In the genomic region with DNA sequence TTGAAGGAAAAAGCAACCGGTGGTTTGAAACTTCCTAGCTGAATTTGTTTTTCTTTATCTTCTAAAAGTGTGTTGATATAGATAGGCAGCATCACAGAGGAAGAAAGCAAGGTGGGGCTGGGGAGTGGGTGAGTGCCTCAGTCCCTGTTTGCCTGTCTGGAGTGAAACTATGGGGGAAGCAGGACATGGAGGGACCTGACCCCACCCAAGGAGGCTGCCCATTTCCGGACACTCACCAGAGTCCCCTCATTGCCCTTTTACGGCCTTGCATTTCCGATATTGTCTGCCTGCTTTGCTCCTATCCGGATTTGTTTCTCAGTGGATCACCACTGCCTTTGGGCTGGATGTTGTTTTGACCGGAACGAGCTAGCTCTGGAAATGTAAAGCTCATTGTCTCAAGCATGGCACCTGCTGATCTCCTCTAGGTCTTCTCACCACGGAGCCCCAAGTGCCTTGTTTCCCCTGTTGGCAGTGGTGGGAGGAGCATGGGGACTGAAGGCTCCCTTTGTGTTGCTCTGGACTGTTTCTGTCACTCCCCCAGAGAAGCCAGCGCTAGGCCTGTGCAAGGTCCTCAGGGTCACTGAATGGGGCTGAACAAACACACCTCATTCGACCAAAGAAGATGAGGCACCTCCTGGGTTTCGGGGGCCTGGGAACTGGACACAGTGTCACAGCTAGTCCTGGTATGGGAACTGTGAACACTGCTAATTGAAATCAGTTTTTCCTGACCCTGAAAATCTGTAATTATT, we compare ENCODE assay signal across 1 cellular context.
A peak's percentile ranks its signal among the peaks of the same experiment; 100 is the strongest.
TF ChIP-seq lines count a peak whose summit lies in the region.

No MANE protein-coding gene starts in this region.

TF ChIP-seq in GM23338, 12 proteins besides CTCF, POLR2A, EP300 and RAD21:
- no peak for TF ChIP-seq NANOG (IDR thresholded peaks at IDR 0.05; ENCODE audit: borderline replicate concordance)
- TF ChIP-seq, protein P1, sequence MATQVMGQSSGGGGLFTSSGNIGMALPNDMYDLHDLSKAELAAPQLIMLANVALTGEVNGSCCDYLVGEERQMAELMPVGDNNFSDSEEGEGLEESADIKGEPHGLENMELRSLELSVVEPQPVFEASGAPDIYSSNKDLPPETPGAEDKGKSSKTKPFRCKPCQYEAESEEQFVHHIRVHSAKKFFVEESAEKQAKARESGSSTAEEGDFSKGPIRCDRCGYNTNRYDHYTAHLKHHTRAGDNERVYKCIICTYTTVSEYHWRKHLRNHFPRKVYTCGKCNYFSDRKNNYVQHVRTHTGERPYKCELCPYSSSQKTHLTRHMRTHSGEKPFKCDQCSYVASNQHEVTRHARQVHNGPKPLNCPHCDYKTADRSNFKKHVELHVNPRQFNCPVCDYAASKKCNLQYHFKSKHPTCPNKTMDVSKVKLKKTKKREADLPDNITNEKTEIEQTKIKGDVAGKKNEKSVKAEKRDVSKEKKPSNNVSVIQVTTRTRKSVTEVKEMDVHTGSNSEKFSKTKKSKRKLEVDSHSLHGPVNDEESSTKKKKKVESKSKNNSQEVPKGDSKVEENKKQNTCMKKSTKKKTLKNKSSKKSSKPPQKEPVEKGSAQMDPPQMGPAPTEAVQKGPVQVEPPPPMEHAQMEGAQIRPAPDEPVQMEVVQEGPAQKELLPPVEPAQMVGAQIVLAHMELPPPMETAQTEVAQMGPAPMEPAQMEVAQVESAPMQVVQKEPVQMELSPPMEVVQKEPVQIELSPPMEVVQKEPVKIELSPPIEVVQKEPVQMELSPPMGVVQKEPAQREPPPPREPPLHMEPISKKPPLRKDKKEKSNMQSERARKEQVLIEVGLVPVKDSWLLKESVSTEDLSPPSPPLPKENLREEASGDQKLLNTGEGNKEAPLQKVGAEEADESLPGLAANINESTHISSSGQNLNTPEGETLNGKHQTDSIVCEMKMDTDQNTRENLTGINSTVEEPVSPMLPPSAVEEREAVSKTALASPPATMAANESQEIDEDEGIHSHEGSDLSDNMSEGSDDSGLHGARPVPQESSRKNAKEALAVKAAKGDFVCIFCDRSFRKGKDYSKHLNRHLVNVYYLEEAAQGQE (IDR thresholded peaks at IDR 0.05; ENCODE audit: unreplicated experiment) = no peak
- TF ChIP-seq, protein P2, sequence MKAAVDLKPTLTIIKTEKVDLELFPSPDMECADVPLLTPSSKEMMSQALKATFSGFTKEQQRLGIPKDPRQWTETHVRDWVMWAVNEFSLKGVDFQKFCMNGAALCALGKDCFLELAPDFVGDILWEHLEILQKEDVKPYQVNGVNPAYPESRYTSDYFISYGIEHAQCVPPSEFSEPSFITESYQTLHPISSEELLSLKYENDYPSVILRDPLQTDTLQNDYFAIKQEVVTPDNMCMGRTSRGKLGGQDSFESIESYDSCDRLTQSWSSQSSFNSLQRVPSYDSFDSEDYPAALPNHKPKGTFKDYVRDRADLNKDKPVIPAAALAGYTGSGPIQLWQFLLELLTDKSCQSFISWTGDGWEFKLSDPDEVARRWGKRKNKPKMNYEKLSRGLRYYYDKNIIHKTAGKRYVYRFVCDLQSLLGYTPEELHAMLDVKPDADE (IDR thresholded peaks at IDR 0.05) = no peak
- TF ChIP-seq JUNB (IDR thresholded peaks at IDR 0.05; ENCODE audit: unreplicated experiment) = no peak
- TF ChIP-seq ZNF114 (CRISPR knock-in tag; IDR thresholded peaks at IDR 0.05) = 0 out of 2 replicates have a peak, but pooled peaks have one; percentile 24
- no peak for TF ChIP-seq EZH2 (IDR thresholded peaks at IDR 0.05; ENCODE audit: low read depth, unreplicated experiment)
- TF ChIP-seq, protein P3, sequence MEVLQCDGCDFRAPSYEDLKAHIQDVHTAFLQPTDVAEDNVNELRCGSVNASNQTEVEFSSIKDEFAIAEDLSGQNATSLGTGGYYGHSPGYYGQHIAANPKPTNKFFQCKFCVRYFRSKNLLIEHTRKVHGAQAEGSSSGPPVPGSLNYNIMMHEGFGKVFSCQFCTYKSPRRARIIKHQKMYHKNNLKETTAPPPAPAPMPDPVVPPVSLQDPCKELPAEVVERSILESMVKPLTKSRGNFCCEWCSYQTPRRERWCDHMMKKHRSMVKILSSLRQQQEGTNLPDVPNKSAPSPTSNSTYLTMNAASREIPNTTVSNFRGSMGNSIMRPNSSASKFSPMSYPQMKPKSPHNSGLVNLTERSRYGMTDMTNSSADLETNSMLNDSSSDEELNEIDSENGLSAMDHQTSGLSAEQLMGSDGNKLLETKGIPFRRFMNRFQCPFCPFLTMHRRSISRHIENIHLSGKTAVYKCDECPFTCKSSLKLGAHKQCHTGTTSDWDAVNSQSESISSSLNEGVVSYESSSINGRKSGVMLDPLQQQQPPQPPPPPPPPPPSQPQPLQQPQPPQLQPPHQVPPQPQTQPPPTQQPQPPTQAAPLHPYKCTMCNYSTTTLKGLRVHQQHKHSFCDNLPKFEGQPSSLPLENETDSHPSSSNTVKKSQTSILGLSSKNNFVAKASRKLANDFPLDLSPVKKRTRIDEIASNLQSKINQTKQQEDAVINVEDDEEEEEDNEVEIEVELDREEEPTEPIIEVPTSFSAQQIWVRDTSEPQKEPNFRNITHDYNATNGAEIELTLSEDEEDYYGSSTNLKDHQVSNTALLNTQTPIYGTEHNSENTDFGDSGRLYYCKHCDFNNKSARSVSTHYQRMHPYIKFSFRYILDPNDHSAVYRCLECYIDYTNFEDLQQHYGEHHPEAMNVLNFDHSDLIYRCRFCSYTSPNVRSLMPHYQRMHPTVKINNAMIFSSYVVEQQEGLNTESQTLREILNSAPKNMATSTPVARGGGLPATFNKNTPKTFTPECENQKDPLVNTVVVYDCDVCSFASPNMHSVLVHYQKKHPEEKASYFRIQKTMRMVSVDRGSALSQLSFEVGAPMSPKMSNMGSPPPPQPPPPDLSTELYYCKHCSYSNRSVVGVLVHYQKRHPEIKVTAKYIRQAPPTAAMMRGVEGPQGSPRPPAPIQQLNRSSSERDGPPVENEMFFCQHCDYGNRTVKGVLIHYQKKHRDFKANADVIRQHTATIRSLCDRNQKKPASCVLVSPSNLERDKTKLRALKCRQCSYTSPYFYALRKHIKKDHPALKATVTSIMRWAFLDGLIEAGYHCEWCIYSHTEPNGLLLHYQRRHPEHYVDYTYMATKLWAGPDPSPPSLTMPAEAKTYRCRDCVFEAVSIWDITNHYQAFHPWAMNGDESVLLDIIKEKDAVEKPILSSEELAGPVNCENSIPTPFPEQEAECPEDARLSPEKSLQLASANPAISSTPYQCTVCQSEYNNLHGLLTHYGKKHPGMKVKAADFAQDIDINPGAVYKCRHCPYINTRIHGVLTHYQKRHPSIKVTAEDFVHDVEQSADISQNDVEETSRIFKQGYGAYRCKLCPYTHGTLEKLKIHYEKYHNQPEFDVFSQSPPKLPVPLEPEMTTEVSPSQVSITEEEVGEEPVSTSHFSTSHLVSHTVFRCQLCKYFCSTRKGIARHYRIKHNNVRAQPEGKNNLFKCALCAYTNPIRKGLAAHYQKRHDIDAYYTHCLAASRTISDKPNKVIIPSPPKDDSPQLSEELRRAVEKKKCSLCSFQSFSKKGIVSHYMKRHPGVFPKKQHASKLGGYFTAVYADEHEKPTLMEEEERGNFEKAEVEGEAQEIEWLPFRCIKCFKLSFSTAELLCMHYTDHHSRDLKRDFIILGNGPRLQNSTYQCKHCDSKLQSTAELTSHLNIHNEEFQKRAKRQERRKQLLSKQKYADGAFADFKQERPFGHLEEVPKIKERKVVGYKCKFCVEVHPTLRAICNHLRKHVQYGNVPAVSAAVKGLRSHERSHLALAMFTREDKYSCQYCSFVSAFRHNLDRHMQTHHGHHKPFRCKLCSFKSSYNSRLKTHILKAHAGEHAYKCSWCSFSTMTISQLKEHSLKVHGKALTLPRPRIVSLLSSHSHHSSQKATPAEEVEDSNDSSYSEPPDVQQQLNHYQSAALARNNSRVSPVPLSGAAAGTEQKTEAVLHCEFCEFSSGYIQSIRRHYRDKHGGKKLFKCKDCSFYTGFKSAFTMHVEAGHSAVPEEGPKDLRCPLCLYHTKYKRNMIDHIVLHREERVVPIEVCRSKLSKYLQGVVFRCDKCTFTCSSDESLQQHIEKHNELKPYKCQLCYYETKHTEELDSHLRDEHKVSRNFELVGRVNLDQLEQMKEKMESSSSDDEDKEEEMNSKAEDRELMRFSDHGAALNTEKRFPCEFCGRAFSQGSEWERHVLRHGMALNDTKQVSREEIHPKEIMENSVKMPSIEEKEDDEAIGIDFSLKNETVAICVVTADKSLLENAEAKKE (CRISPR knock-in tag; IDR thresholded peaks at IDR 0.05) = peak; percentile 80; the same call in 1 of the 2 replicates
- no peak for TF ChIP-seq ZNF331 (CRISPR knock-in tag; IDR thresholded peaks at IDR 0.05; ENCODE audit: low read depth)
- no peak for TF ChIP-seq EZH2phosphoT487 (IDR thresholded peaks at IDR 0.05; ENCODE audit: unreplicated experiment)
